Comparison of ENCODE assay signal across 8 cellular contexts in genomic region chr1:234611153-234611798, GRCh38. TPM values are rescaled to one million over a fixed set of nuclear protein-coding genes. Genes with fewer than 3 reads are reported as not detected.
DNase-seq lines count a peak whose midpoint lies in the region; ATAC-seq and TF ChIP-seq lines count a peak whose summit lies in the region.

No MANE protein-coding gene starts in this region.

- no peaks in the 10 kb centered on the region for H3K9me3 Mint-ChIP-seq in stimulated activated naive CD8-positive, alpha-beta T cell treated with anti-CD3 and anti-CD28 coated beads, Interleukin-15, amount 100 ng/mL, for 72 hours

- no peak for TF ChIP-seq CTCF in cardiac fibroblast (IDR thresholded peaks at IDR 0.05; ENCODE audit: low read depth, low read length)
- TF ChIP-seq CTCF in kidney epithelial cell (IDR thresholded peaks at IDR 0.05; ENCODE audit: insufficient read depth, low read length, poor library complexity, severe bottlenecking): no peak

- H3K4me3 Mint-ChIP-seq in stimulated activated naive CD8-positive, alpha-beta T cell treated with anti-CD3 and anti-CD28 coated beads, Interleukin-15, amount 100 ng/mL, for 72 hours: peak overlapping the region; percentile 89

- peak overlapping the region; percentile 100 for H3K27ac Mint-ChIP-seq in stimulated activated naive CD8-positive, alpha-beta T cell treated with anti-CD3 and anti-CD28 coated beads, Interleukin-15, amount 100 ng/mL, for 72 hours

- peak overlapping the region in 1 of 2 donors; percentile 19 for H3K4me3 ChIP-seq in cardiac fibroblast (replicated peaks in 1 of 2; ENCODE audit: low read depth in 2 of 2, low read length in 2 of 2)
- H3K4me3 ChIP-seq in kidney epithelial cell (ENCODE audit: low read depth, low read length): peak overlapping the region; percentile 8

- ATAC-seq in HG02588 (IDR thresholded peaks at IDR 0.05; ENCODE audit: unreplicated experiment): peak; percentile 18
- ATAC-seq in stimulated activated naive CD8-positive, alpha-beta T cell treated with anti-CD3 and anti-CD28 coated beads, Interleukin-15, amount 100 ng/mL, for 72 hours: peak; percentile 55

- no peaks in the 10 kb centered on the region for H3K27me3 Mint-ChIP-seq in stimulated activated naive CD8-positive, alpha-beta T cell treated with anti-CD3 and anti-CD28 coated beads, Interleukin-15, amount 100 ng/mL, for 72 hours

- peaks cover 5% of the 10 kb centered on the region for H3K36me3 ChIP-seq in kidney epithelial cell (ENCODE audit: control insufficient read depth, insufficient read depth, low read length)

- H3K27me3 ChIP-seq in kidney epithelial cell (ENCODE audit: control insufficient read depth, insufficient read depth, low read length): no peaks in the 10 kb centered on the region

- H3K4me1 Mint-ChIP-seq in stimulated activated naive CD8-positive, alpha-beta T cell treated with anti-CD3 and anti-CD28 coated beads, Interleukin-15, amount 100 ng/mL, for 72 hours: peaks cover 37% of the 10 kb centered on the region

- DNase-seq in activated CD8-positive, alpha-beta memory T cell treated with anti-CD3 and anti-CD28 coated beads for 4 hours (ENCODE audit: low read depth in 2 of 2): peak; percentile 31 to 52
- no peak for DNase-seq in activated CD8-positive, alpha-beta memory T cell treated with anti-CD3 and anti-CD28 coated beads, Interleukin-2, amount 50 U/mL, for 4 hours
- DNase-seq in NAMALWA (ENCODE audit: low spot score): peak; percentile 92
- DNase-seq in SIG-M5 (lab: John Stamatoyannopoulos, UW): peak; percentile 78
- DNase-seq in cardiac fibroblast (ENCODE audit: low read depth in 2 of 2): peak; percentile 91 to 94
- DNase-seq in kidney epithelial cell (ENCODE audit: low read depth): no peak
- peak in 1 of 2 donors; percentile 85 for DNase-seq in stimulated activated naive CD8-positive, alpha-beta T cell treated with anti-CD3 and anti-CD28 coated beads, Interleukin-15, amount 100 ng/mL, for 72 hours

RNA-seq across cellular contexts. Expression of gene IRF2BP2, which starts 1.3 kb away (rescaled TPM):
- total RNA-seq in kidney epithelial cell: 85.5 and 88.5 TPM in 2 replicates

Comparison
In these comparisons a context has a peak if more than half of its experiments do, and no peak if none do; other contexts are left out.
1. DNase-seq: peak in activated CD8-positive, alpha-beta memory T cell treated with anti-CD3 and anti-CD28 coated beads for 4 hours (2 of 2), NAMALWA (single experiment), SIG-M5 (single experiment) and cardiac fibroblast (2 of 2); none in activated CD8-positive, alpha-beta memory T cell treated with anti-CD3 and anti-CD28 coated beads, Interleukin-2, amount 50 U/mL, for 4 hours (single experiment) and kidney epithelial cell (single experiment).